9 cellular contexts compared by ENCODE assay signal in the genomic region with DNA sequence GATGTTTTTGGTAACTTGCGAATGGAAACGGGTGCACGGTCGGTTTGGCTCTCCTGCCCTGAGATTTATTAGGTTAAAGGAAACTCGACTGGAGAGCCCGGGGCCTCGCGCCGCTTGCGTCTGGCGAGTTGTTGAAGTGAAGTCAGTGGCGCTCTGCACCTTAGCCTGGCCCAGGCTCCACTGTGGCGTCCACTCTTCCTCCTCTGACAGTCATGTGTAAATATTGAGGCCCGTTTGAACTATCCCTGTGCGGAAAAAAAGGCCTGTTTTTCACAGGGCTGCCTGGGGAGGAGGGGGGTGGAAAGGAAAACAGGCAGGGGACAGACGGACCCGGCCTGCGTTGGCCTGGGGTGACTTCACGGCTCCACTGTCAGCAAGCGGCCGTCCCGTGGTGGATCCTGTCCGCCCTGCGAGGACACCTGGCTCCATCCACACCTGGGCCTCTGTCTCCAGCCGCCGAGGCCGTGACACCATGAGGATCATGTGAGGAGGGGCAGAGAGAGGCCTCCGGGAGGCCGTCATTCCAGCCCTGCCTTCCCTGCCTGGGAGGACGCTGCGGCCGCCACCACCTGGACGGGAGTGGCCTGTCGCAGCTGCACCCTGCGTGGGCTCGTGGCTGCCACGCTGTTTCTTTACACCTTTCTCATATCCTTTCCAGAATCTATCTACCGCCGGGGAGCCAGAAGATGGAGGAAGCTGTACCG. TPM values are rescaled to one million over a fixed set of nuclear protein-coding genes. Genes with fewer than 3 reads are reported as not detected.
A peak's percentile ranks its signal among the peaks of the same experiment; 100 is the strongest.
DNase-seq lines count a peak whose midpoint lies in the region; ATAC-seq and TF ChIP-seq lines count a peak whose summit lies in the region.
"Had no signal": no experiment of that assay in that cellular context is flagged by ENCODE, and none has a peak within 500 bp of the region (broad histone marks: within the 10 kb centered on the region; RNA-seq: fewer than 3 reads in every experiment).

No MANE protein-coding gene starts in this region.

- peak overlapping the region; percentile 39 for H3K9ac ChIP-seq in HUES6 (ENCODE audit: low read length)
- H3K9ac ChIP-seq in duodenal mucosa (ENCODE audit: low read depth in 1 of 2, low read length in 2 of 2), result peak overlapping the region; percentile 55 to 61

- no peaks in the 10 kb centered on the region for H3K27me3 ChIP-seq in HUES6 (ENCODE audit: control insufficient read depth, insufficient read depth, low read length)
- no peaks in the 10 kb centered on the region for H3K27me3 ChIP-seq in duodenal mucosa (ENCODE audit: control insufficient read depth in 1 of 2, insufficient read depth in 2 of 2, low read length in 2 of 2)

- no peaks in the 10 kb centered on the region for H3K9me3 ChIP-seq in HUES6 (ENCODE audit: control insufficient read depth, insufficient read depth, low read depth, low read length)
- no peaks in the 10 kb centered on the region for H3K9me3 ChIP-seq in duodenal mucosa (ENCODE audit: control insufficient read depth in 1 of 2, low read length in 2 of 2)
- no peaks in the 10 kb centered on the region for H3K9me3 ChIP-seq in mucosa of descending colon

- ATAC-seq in mucosa of descending colon, result no peak
- ATAC-seq in HG03097 (IDR thresholded peaks at IDR 0.05; ENCODE audit: low FRiP score, unreplicated experiment), result no peak

- H3K4me3 ChIP-seq in HUES6 (ENCODE audit: low read depth, low read length) (no peak overlapping the region; the same call in 1 of the 2 replicates), duodenal mucosa (ENCODE audit: low read depth in 1 of 2, low read length in 2 of 2) (no peak overlapping the region), mucosa of descending colon (no peak overlapping the region)

- H3K27ac ChIP-seq in HUES6 (ENCODE audit: low read depth, low read length), result peak overlapping the region; percentile 68; the same call in 1 of the 2 replicates
- peak overlapping the region; percentile 73 for H3K27ac ChIP-seq in duodenal mucosa (ENCODE audit: low read depth, low read length)
- peak overlapping the region; percentile 43 for H3K27ac ChIP-seq in substantia nigra (ENCODE audit: low read depth, low read length, poor library complexity, severe bottlenecking)

- H3K36me3 ChIP-seq in HUES6 (ENCODE audit: control insufficient read depth, insufficient read depth, low read length) (no peaks in the 10 kb centered on the region; the same call in 1 of the 2 replicates), duodenal mucosa (ENCODE audit: control insufficient read depth in 1 of 2, insufficient read depth in 2 of 2, low read length in 2 of 2) (peaks cover 0 to 4% of the 10 kb centered on the region in 2 donors), mucosa of descending colon (ENCODE audit: low read depth) (no peaks in the 10 kb centered on the region)

- TF ChIP-seq CTCF in mucosa of descending colon (IDR thresholded peaks at IDR 0.05), result no peak

- peak; percentile 19 to 62 (median 43) for DNase-seq in mucosa of descending colon
- DNase-seq in substantia nigra (lab: John Stamatoyannopoulos, UW), result peak in 1 of 49 donors; percentile 22
- DNase-seq in NCI-H2107 treated with DMSO at 0.1 percent for 48 hours (lab: John Stamatoyannopoulos, UW; ENCODE audit: unreplicated experiment), result no peak
- no peak for DNase-seq in activated CD4-positive, CD25-positive, alpha-beta regulatory T cell (lab: John Stamatoyannopoulos, UW)
- DNase-seq in iPS-NIHi7 (ENCODE audit: extremely low spot score), result no peak
- DNase-seq: midbrain had no signal

- H3K4me1 ChIP-seq in HUES6 (ENCODE audit: control insufficient read depth, insufficient read depth, low read length) (peaks cover 48% of the 10 kb centered on the region), duodenal mucosa (ENCODE audit: control insufficient read depth in 1 of 2, insufficient read depth in 2 of 2, low read length in 2 of 2) (peaks cover 60 to 66% of the 10 kb centered on the region in 2 donors), mucosa of descending colon (ENCODE audit: low read depth) (peaks cover 38% of the 10 kb centered on the region)

- intact Hi-C loops in mucosa of descending colon (cut with DNase I, micrococcal nuclease), result no loop called here

RNA-seq across cellular contexts. Expression of a gene that starts 59.8 kb away (rescaled TPM):
- 10 to 100 TPM; 23.4 to 42.6 (median 32.0) TPM for total RNA-seq in mucosa of descending colon

Comparison
In these comparisons a context has a peak if more than half of its experiments do, and no peak if none do; other contexts are left out.
1. DNase-seq: peak in mucosa of descending colon (3 of 3); none in NCI-H2107 treated with DMSO at 0.1 percent for 48 hours (single experiment), activated CD4-positive, CD25-positive, alpha-beta regulatory T cell (0 of 4) and iPS-NIHi7 (single experiment).
2. Peak in every context shown above with its lines, with median percentiles within 50 percentile points of each other: H3K27ac ChIP-seq.